ENCODE assay signal across 8 cellular contexts in genomic region chr20:50794181-50794845, GRCh38. TPM values are rescaled to one million over a fixed set of nuclear protein-coding genes. Genes with fewer than 3 reads are reported as not detected.
DNase-seq lines count a peak whose midpoint lies in the region; ATAC-seq, FAIRE-seq and TF ChIP-seq lines count a peak whose summit lies in the region.

No MANE protein-coding gene starts in this region.

- POLR2A ChIA-PET in HEK293 (lab: Yijun Ruan, JAX), result interaction anchor here (0.6 to 1.4 kb wide), 5 partner anchors 9 to 201 kb away, joined by 3 to 17 read pairs (median 4); partner anchors contain the start of genes ADNP, DPM1 and MOCS3
- POLR2A ChIA-PET in activated CD8-positive, alpha-beta T cell treated with anti-CD3 and anti-CD28 coated beads, Interleukin-2, amount 10 ng/mL, durations not matched to agents 7 days and 5 days (lab: Charles Lee), result interaction anchor here (0.6 to 3.7 kb wide), 18 partner anchors 9 to 513 kb away, joined by 3 to 54 read pairs (median 3); partner anchors contain the start of genes ADNP, DPM1 and MOCS3

- H3K27ac ChIP-seq in DOHH2 (ENCODE audit: low read depth, low read length) (peak overlapping the region; percentile 92), HEK293 (ENCODE audit: extremely low read depth, low read depth, low read length) (no peak overlapping the region), kidney (ENCODE audit: low read depth in 2 of 2, low read length in 2 of 2) (no peak overlapping the region), tibial artery (peak overlapping the region; percentile 43 to 67)

- intact Hi-C loops in kidney (cut with DNase I), result loop anchor here (10.0 kb wide), 1 partner anchor 130 kb away; no protein-coding TSS in a partner anchor
- intact Hi-C loops in tibial artery (cut with DNase I; ENCODE audit: low total_unique reads), result loop anchor here (2.0 kb wide), 1 partner anchor 136 kb away; the partner anchor contains the start of gene ADNP

- H3K27ac Mint-ChIP-seq in activated CD8-positive, alpha-beta T cell treated with anti-CD3 and anti-CD28 coated beads, Interleukin-2, amount 10 ng/mL, durations not matched to agents 7 days and 5 days, result no peak overlapping the region

- CTCF ChIA-PET in HEK293 (lab: Yijun Ruan, JAX), result interaction anchor here (0.5 to 3.3 kb wide), 60 partner anchors 8 to 1284 kb away, joined by 3 to 21 read pairs (median 4); partner anchors contain the start of gene ADNP
- CTCF ChIA-PET in activated CD8-positive, alpha-beta T cell treated with anti-CD3 and anti-CD28 coated beads, Interleukin-2, amount 10 ng/mL, durations not matched to agents 7 days and 5 days (lab: Charles Lee), result interaction anchor here (0.6 to 15.0 kb wide), 64 partner anchors 8 to 747 kb away, joined by 3 to 407 read pairs (median 5); partner anchors contain the start of genes ADNP, DPM1, MOCS3 and PARD6B

- no peaks in the 10 kb centered on the region for H4K20me1 ChIP-seq in DOHH2 (ENCODE audit: control insufficient read depth, insufficient read depth, low read depth, low read length)

- no peaks in the 10 kb centered on the region for H3K27me3 Mint-ChIP-seq in activated CD8-positive, alpha-beta T cell treated with anti-CD3 and anti-CD28 coated beads, Interleukin-2, amount 10 ng/mL, durations not matched to agents 7 days and 5 days (ENCODE audit: low read depth)

- peak overlapping the region; percentile 69 for H3K4me3 Mint-ChIP-seq in activated CD8-positive, alpha-beta T cell treated with anti-CD3 and anti-CD28 coated beads, Interleukin-2, amount 10 ng/mL, durations not matched to agents 7 days and 5 days

- H3K4me1 Mint-ChIP-seq in activated CD8-positive, alpha-beta T cell treated with anti-CD3 and anti-CD28 coated beads, Interleukin-2, amount 10 ng/mL, durations not matched to agents 7 days and 5 days (ENCODE audit: low read depth), result peaks cover 32% of the 10 kb centered on the region

- peaks cover 3% of the 10 kb centered on the region for H3K36me3 Mint-ChIP-seq in activated CD8-positive, alpha-beta T cell treated with anti-CD3 and anti-CD28 coated beads, Interleukin-2, amount 10 ng/mL, durations not matched to agents 7 days and 5 days (ENCODE audit: low read depth)

- H3K4me1 ChIP-seq in DOHH2 (ENCODE audit: control insufficient read depth, low read length), result peaks cover 60% of the 10 kb centered on the region
- peaks cover 4% of the 10 kb centered on the region; the same call in 1 of the 2 replicates for H3K4me1 ChIP-seq in HEK293 (ENCODE audit: control insufficient read depth, insufficient read depth, low read length)
- H3K4me1 ChIP-seq in kidney (ENCODE audit: control insufficient read depth in 1 of 2, insufficient read depth in 1 of 2, low read depth in 1 of 2, low read length in 2 of 2), result peaks cover 0 to 11% of the 10 kb centered on the region in 2 donors
- H3K4me1 ChIP-seq in tibial artery, result peaks cover 0 to 32% (median 23%) of the 10 kb centered on the region in 4 donors

- no peak overlapping the region for H3K9ac ChIP-seq in kidney (ENCODE audit: low read length in 2 of 2)

- ATAC-seq in activated CD8-positive, alpha-beta T cell treated with anti-CD3 and anti-CD28 coated beads, Interleukin-2, amount 10 ng/mL, durations not matched to agents 7 days and 5 days, result peak; percentile 14

- FAIRE-seq in kidney (lab: Jason Lieb, UNC), result no peak

- no peaks in the 10 kb centered on the region for H3K9me2 ChIP-seq in DOHH2 (replicated peaks; ENCODE audit: control insufficient read depth, low read length)

- H3K9me3 ChIP-seq in DOHH2 (ENCODE audit: control insufficient read depth, insufficient read depth, low read length) (no peaks in the 10 kb centered on the region), HEK293 (ENCODE audit: control insufficient read depth, insufficient read depth, low read depth, low read length) (no peaks in the 10 kb centered on the region), kidney (ENCODE audit: control insufficient read depth in 1 of 2, low read length in 2 of 2) (no peaks in the 10 kb centered on the region), tibial artery (no peaks in the 10 kb centered on the region)

- peaks cover 30% of the 10 kb centered on the region for H3F3A ChIP-seq in DOHH2 (ENCODE audit: control insufficient read depth, insufficient read depth)

- H3K27me3 ChIP-seq in DOHH2 (ENCODE audit: control insufficient read depth, low read length) (no peaks in the 10 kb centered on the region), tibial artery (no peaks in the 10 kb centered on the region)

- H3K79me2 ChIP-seq in DOHH2 (ENCODE audit: control insufficient read depth, low read length), result peaks cover 44% of the 10 kb centered on the region

- H3K36me3 ChIP-seq in DOHH2 (ENCODE audit: control insufficient read depth, low read length) (peaks cover 40% of the 10 kb centered on the region), HEK293 (ENCODE audit: control insufficient read depth in 2 of 2, insufficient read depth in 1 of 2, low read length in 2 of 2) (no peaks in the 10 kb centered on the region), kidney (ENCODE audit: control insufficient read depth in 1 of 2, insufficient read depth in 2 of 2, low read length in 2 of 2) (no peaks in the 10 kb centered on the region), tibial artery (no peaks in the 10 kb centered on the region)

- no peaks in the 10 kb centered on the region for H3K9me3 Mint-ChIP-seq in activated CD8-positive, alpha-beta T cell treated with anti-CD3 and anti-CD28 coated beads, Interleukin-2, amount 10 ng/mL, durations not matched to agents 7 days and 5 days (ENCODE audit: insufficient read depth)

- H3K4me3 ChIP-seq in DOHH2 (ENCODE audit: low read length), result peak overlapping the region; percentile 96
- no peak overlapping the region for H3K4me3 ChIP-seq in HEK293 (ENCODE audit: low read depth, low read length)
- H3K4me3 ChIP-seq in kidney (ENCODE audit: low read length in 2 of 2), result peak overlapping the region in 1 of 2 donors; percentile 46
- H3K4me3 ChIP-seq in tibial artery, result peak overlapping the region; percentile 76 to 94

- peak overlapping the region; percentile 86 for H3K4me2 ChIP-seq in DOHH2 (ENCODE audit: low read length)

- TF ChIP-seq CTCF in DOHH2 (IDR thresholded peaks at IDR 0.05; ENCODE audit: low read depth, low read length, poor library complexity, severe bottlenecking), result no peak
- TF ChIP-seq CTCF in HEK293 (tag by site-specific recombination; IDR thresholded peaks at IDR 0.05), result no peak; the same call in 1 of the 2 replicates
- no peak for TF ChIP-seq CTCF in kidney (IDR thresholded peaks at IDR 0.05; ENCODE audit: borderline replicate concordance, extremely low read depth, insufficient read depth)
- TF ChIP-seq CTCF in tibial artery (IDR thresholded peaks at IDR 0.05), result no peak

- DNase-seq in activated CD8-positive, alpha-beta T cell treated with anti-CD3 and anti-CD28 coated beads, Interleukin-2, amount 10 ng/mL, durations not matched to agents 7 days and 5 days, result no peak
- peak; percentile 57 for DNase-seq in kidney
- DNase-seq in tibial artery, result no peak
- DNase-seq in islet precursor cell, result no peak
- no peak for DNase-seq in NCI-H226
- no peak for DNase-seq in NCI-H146 (lab: John Stamatoyannopoulos, UW)

TF ChIP-seq in HEK293, 187 proteins besides CTCF, POLR2A, EP300 and RAD21 (continues in another document):
- TF ChIP-seq, protein P1, sequence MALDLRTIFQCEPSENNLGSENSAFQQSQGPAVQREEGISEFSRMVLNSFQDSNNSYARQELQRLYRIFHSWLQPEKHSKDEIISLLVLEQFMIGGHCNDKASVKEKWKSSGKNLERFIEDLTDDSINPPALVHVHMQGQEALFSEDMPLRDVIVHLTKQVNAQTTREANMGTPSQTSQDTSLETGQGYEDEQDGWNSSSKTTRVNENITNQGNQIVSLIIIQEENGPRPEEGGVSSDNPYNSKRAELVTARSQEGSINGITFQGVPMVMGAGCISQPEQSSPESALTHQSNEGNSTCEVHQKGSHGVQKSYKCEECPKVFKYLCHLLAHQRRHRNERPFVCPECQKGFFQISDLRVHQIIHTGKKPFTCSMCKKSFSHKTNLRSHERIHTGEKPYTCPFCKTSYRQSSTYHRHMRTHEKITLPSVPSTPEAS (tag by site-specific recombination; IDR thresholded peaks at IDR 0.05), result no peak
- TF ChIP-seq ZBTB20 (tag by site-specific recombination; IDR thresholded peaks at IDR 0.05) (peak; percentile 11; the same call in 1 of the 2 replicates), HIC1 (tag by site-specific recombination; IDR thresholded peaks at IDR 0.05) (0 out of 2 replicates have a peak, but pooled peaks have one; percentile 19), IKZF3 (tag by site-specific recombination; IDR thresholded peaks at IDR 0.05) (0 out of 2 replicates have a peak, but pooled peaks have one; percentile 6), HOXC10 (CRISPR knock-in tag; IDR thresholded peaks at IDR 0.05) (no peak)
- TF ChIP-seq, protein P2, sequence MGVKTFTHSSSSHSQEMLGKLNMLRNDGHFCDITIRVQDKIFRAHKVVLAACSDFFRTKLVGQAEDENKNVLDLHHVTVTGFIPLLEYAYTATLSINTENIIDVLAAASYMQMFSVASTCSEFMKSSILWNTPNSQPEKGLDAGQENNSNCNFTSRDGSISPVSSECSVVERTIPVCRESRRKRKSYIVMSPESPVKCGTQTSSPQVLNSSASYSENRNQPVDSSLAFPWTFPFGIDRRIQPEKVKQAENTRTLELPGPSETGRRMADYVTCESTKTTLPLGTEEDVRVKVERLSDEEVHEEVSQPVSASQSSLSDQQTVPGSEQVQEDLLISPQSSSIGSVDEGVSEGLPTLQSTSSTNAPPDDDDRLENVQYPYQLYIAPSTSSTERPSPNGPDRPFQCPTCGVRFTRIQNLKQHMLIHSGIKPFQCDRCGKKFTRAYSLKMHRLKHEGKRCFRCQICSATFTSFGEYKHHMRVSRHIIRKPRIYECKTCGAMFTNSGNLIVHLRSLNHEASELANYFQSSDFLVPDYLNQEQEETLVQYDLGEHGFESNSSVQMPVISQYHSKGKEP (tag by site-specific recombination; IDR thresholded peaks at IDR 0.05), result no peak

RNA-seq across cellular contexts. Expression of gene BCAS4, which starts 0.5 kb away (rescaled TPM):
- total RNA-seq in activated CD8-positive, alpha-beta T cell treated with anti-CD3 and anti-CD28 coated beads, Interleukin-2, amount 10 ng/mL, durations not matched to agents 7 days and 5 days, result 10 to 100 TPM; 29.3 to 32.6 TPM
- total RNA-seq in kidney, result 10.6 TPM
- polyA plus RNA-seq in kidney (ENCODE audit: insufficient read depth, low read depth, low replicate concordance), result 17.1 TPM

Comparison
In these comparisons a context has a peak if more than half of its experiments do, and no peak if none do; other contexts are left out.
1. H3K27ac ChIP-seq: peak in DOHH2 (single experiment) and tibial artery (2 of 2); none in HEK293 (single experiment) and kidney (0 of 2).